ENCODE assay signal across 1 cellular context in genomic region chr9:72365525-72366256, GRCh38.
A peak's percentile ranks its signal among the peaks of the same experiment; 100 is the strongest.
TF ChIP-seq lines count a peak whose summit lies in the region.

No MANE protein-coding gene starts in this region.

TF ChIP-seq in K562, 482 proteins besides CTCF, POLR2A, EP300 and RAD21 (continued from another document and continues in another):
- TF ChIP-seq RNF219 (CRISPR knock-in tag; IDR thresholded peaks at IDR 0.05) (no peak), SAP30 (IDR thresholded peaks at IDR 0.05; ENCODE audit: borderline replicate concordance, insufficient read depth, low read depth, low read length, poor library complexity, severe bottlenecking) (no peak), EP400 (IDR thresholded peaks at IDR 0.05) (peak; percentile 45; the same call in 1 of the 2 replicates), ZBTB17 (CRISPR knock-in tag; IDR thresholded peaks at IDR 0.05) (no peak), NR0B1 (IDR thresholded peaks at IDR 0.05; ENCODE audit: partially characterized antibody) (no peak), TEAD2 (tag; IDR thresholded peaks at IDR 0.05) (no peak), SMAD4 (CRISPR knock-in tag; conservative IDR thresholded peaks at IDR 0.05) (peak; percentile 17; the same call in 1 of the 2 replicates), GTF2E2 (tag; IDR thresholded peaks at IDR 0.05) (peak; percentile 75), E4F1 (CRISPR knock-in tag; IDR thresholded peaks at IDR 0.05; ENCODE audit: borderline replicate concordance) (no peak), ZNF282 (CRISPR knock-in tag; IDR thresholded peaks at IDR 0.05) (no peak), ESRRB (CRISPR knock-in tag; IDR thresholded peaks at IDR 0.05; ENCODE audit: borderline replicate concordance) (no peak), MCM7 (IDR thresholded peaks at IDR 0.05) (no peak), KAT2B (IDR thresholded peaks at IDR 0.05; ENCODE audit: low read depth, low read length) (no peak), ZBTB5 (IDR thresholded peaks at IDR 0.05) (no peak), AFF4 (CRISPR knock-in tag; IDR thresholded peaks at IDR 0.05) (no peak), ADNP (tag; IDR thresholded peaks at IDR 0.05) (no peak), KLF1 (tag; IDR thresholded peaks at IDR 0.05) (no peak), ZNF436 (CRISPR knock-in tag; IDR thresholded peaks at IDR 0.05) (no peak), CXXC5 (CRISPR knock-in tag; IDR thresholded peaks at IDR 0.05) (no peak; the same call in 1 of the 2 replicates), ZNF184 (CRISPR knock-in tag; IDR thresholded peaks at IDR 0.05) (no peak), DPF2 (IDR thresholded peaks at IDR 0.05) (no peak), ZBTB12 (CRISPR knock-in tag; IDR thresholded peaks at IDR 0.05) (no peak), ZNF253 (CRISPR knock-in tag; conservative IDR thresholded peaks at IDR 0.05) (no peak), BCL6 (CRISPR knock-in tag; IDR thresholded peaks at IDR 0.05) (no peak), PYGO2 (tag; IDR thresholded peaks at IDR 0.05) (no peak), RBM25 (IDR thresholded peaks at IDR 0.05; ENCODE audit: low read depth, low read length, severe bottlenecking) (no peak), CREB3 (tag; conservative IDR thresholded peaks at IDR 0.05; ENCODE audit: low read depth) (no peak), MEIS2 (IDR thresholded peaks at IDR 0.05; ENCODE audit: partially characterized antibody) (no peak), TCFL5 (CRISPR knock-in tag; conservative IDR thresholded peaks at IDR 0.05) (no peak), ZKSCAN1 (IDR thresholded peaks at IDR 0.05; ENCODE audit: low read depth, low read length) (no peak)
- TF ChIP-seq, protein P1, sequence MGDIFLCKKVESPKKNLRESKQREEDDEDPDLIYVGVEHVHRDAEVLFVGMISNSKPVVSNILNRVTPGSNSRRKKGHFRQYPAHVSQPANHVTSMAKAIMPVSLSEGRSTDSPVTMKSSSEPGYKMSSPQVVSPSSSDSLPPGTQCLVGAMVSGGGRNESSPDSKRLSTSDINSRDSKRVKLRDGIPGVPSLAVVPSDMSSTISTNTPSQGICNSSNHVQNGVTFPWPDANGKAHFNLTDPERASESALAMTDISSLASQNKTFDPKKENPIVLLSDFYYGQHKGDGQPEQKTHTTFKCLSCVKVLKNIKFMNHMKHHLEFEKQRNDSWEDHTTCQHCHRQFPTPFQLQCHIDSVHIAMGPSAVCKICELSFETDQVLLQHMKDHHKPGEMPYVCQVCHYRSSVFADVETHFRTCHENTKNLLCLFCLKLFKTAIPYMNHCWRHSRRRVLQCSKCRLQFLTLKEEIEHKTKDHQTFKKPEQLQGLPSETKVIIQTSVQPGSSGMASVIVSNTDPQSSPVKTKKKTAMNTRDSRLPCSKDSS (IDR thresholded peaks at IDR 0.05; ENCODE audit: low read depth, partially characterized antibody), result no peak
- TF ChIP-seq, protein P2, sequence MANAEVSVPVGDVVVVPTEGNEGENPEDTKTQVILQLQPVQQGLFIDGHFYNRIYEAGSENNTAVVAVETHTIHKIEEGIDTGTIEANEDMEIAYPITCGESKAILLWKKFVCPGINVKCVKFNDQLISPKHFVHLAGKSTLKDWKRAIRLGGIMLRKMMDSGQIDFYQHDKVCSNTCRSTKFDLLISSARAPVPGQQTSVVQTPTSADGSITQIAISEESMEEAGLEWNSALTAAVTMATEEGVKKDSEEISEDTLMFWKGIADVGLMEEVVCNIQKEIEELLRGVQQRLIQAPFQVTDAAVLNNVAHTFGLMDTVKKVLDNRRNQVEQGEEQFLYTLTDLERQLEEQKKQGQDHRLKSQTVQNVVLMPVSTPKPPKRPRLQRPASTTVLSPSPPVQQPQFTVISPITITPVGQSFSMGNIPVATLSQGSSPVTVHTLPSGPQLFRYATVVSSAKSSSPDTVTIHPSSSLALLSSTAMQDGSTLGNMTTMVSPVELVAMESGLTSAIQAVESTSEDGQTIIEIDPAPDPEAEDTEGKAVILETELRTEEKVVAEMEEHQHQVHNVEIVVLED (CRISPR knock-in tag; IDR thresholded peaks at IDR 0.05), result peak; percentile 37; the same call in 1 of the 2 replicates
